34 cellular contexts compared by ENCODE assay signal in the genomic region with DNA sequence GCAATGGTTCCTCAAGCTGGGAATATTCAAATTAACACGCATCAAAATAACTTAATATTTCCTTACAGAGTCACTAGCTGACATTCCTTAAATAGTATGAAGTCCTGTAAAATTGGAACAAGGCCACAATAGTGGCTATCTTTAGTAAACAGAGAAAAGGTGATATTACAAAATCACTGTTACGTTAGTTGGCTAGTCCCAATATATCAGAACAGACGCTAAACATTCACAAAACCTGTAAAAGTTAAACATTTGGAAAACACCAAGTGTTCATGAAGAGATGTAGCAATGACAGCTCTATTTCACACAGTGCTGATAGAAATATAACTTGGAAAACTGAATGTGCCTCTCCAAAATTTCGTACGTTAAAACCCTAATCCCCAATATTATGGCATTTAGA.
"Had no signal": no experiment of that assay in that cellular context is flagged by ENCODE, and none has a peak within 500 bp of the region (broad histone marks: within the 10 kb centered on the region; RNA-seq: fewer than 3 reads in every experiment).

No MANE protein-coding gene starts in this region.

- H3K4me2 ChIP-seq: KMS-11 had no signal

- DNase-seq: Karpas-422, Kasumi-1, MG63, MM.1S, MV-4-11, NCI-H1048, NCI-H1092, NCI-H1092 treated with DMSO at 0.1 percent for 48 hours, NCI-H1105, NCI-H1105 treated with DMSO at 0.1 percent for 48 hours, NCI-H1417, NCI-H1417 treated with DMSO at 0.1 percent for 48 hours, NCI-H1436, NCI-H1436 treated with DMSO at 0.1 percent for 48 hours, NCI-H146, NCI-H1694, NCI-H1694 treated with DMSO at 0.1 percent for 48 hours, NCI-H187, NCI-H187 treated with DMSO at 0.1 percent for 48 hours, NCI-H1930, NCI-H2029, NCI-H2029 treated with DMSO at 0.1 percent for 48 hours, NCI-H2081, NCI-H2081 treated with DMSO at 0.1 percent for 48 hours, NCI-H2107, NCI-H2171, NCI-H2171 treated with DMSO at 0.1 percent for 48 hours, NCI-H2227 treated with DMSO at 0.1 percent for 48 hours, NCI-H226, NCI-H345, NCI-H446, NCI-H446 treated with DMSO at 0.1 percent for 48 hours, NCI-H510A had no signal

- H3K36me3 ChIP-seq: MG63 had no signal

- H3K4me3 ChIP-seq: MG63 had no signal

- H3K27ac ChIP-seq: KMS-11 had no signal

- H3K9me3 ChIP-seq: MG63 had no signal

- H3K9ac ChIP-seq: KMS-11 had no signal

- H3K27me3 ChIP-seq: MG63 had no signal
